Comparison of ENCODE assay signal across 12 cellular contexts in genomic region chr16:11350531-11351335, GRCh38. TPM values are rescaled to one million over a fixed set of nuclear protein-coding genes. Genes with fewer than 3 reads are reported as not detected.
A peak's percentile ranks its signal among the peaks of the same experiment; 100 is the strongest.
DNase-seq lines count a peak whose midpoint lies in the region; ATAC-seq and TF ChIP-seq lines count a peak whose summit lies in the region.
"Had no signal": no experiment of that assay in that cellular context is flagged by ENCODE, and none has a peak within 500 bp of the region (broad histone marks: within the 10 kb centered on the region; RNA-seq: fewer than 3 reads in every experiment).

No MANE protein-coding gene starts in this region.

- H3K27me3 ChIP-seq in spleen (replicated peaks in 1 of 7) = no peaks in the 10 kb centered on the region
- no peaks in the 10 kb centered on the region for H3K27me3 ChIP-seq in HAP-1 (ENCODE audit: low read depth)
- H3K27me3 ChIP-seq: cardiac muscle cell, gastrocnemius medialis had no signal

- DNase-seq in ELR (ENCODE audit: low read depth) (peak; percentile 45), foreskin fibroblast (peak; percentile 84 to 91), spleen (no peak), HAP-1 (ENCODE audit: low spot score in 2 of 2) (no peak), lower leg skin (ENCODE audit: low spot score in 2 of 2) (no peak), GM10248 (ENCODE audit: extremely low spot score) (no peak), NCI-H2081 (lab: John Stamatoyannopoulos, UW) (no peak)
- DNase-seq: activated T-cell treated with anti-CD3 and anti-CD28 coated beads, Interleukin-2, amount 50 U/mL, for 72 hours; gastrocnemius medialis; NCI-H1694 treated with DMSO at 0.1 percent for 48 hours had no signal

- H3K4me3 ChIP-seq in foreskin fibroblast (ENCODE audit: low read depth in 1 of 2, low read length in 2 of 2) = peak overlapping the region; percentile 20 to 54
- H3K4me3 ChIP-seq in spleen = no peak overlapping the region
- no peak overlapping the region for H3K4me3 ChIP-seq in HAP-1
- no peak overlapping the region for H3K4me3 ChIP-seq in lower leg skin (ENCODE audit: low read depth, poor library complexity, severe bottlenecking)
- H3K4me3 ChIP-seq: cardiac muscle cell, gastrocnemius medialis had no signal

- POLR2A ChIA-PET in GM10248 (lab: Yijun Ruan, JAX) = no interaction called here

- H3K9me3 ChIP-seq in spleen = no peaks in the 10 kb centered on the region
- no peaks in the 10 kb centered on the region for H3K9me3 ChIP-seq in HAP-1
- H3K9me3 ChIP-seq: gastrocnemius medialis had no signal

- in situ Hi-C loops in HAP-1 (cut with MboI; ENCODE audit: low sequenced_read_pairs) = no loop called here

- no peak for TF ChIP-seq POLR2A in spleen (IDR thresholded peaks at IDR 0.05)
- TF ChIP-seq POLR2A in lower leg skin (IDR thresholded peaks at IDR 0.05) = no peak

- WGBS in spleen, 5 donors = 64 to 76% (median 73%) methylated on average over 13 of the region's 13 CpGs
- WGBS in lower leg skin, 2 donors = 46 to 48% methylated on average over 13 of the region's 13 CpGs

- peak overlapping the region in 7 of 8 donors; percentile 51 to 88 (median 73) for H3K27ac ChIP-seq in spleen
- H3K27ac ChIP-seq: cardiac muscle cell had no signal

- peak; percentile 90 for ATAC-seq in SK-N-SH treated with all-trans-retinoic acid at 6 μM for 48 hours
- ATAC-seq: activated T-cell treated with anti-CD3 and anti-CD28 coated beads, Interleukin-2, amount 50 U/mL, for 72 hours; gastrocnemius medialis had no signal

- CTCF ChIA-PET in GM10248 (lab: Yijun Ruan, JAX) = interaction anchor here (0.7 to 3.0 kb wide), 5 partner anchors 24 to 387 kb away, joined by 3 to 7 read pairs (median 5); no protein-coding TSS in a partner anchor

- no peak for TF ChIP-seq CTCF in foreskin fibroblast (IDR thresholded peaks at IDR 0.05; ENCODE audit: low read depth, low read length)
- TF ChIP-seq CTCF in spleen (IDR thresholded peaks at IDR 0.05 in 8 of 11, conservative IDR thresholded peaks at IDR 0.05 in 3 of 11) = no peak
- TF ChIP-seq CTCF in lower leg skin (IDR thresholded peaks at IDR 0.05) = no peak
- no peak for TF ChIP-seq CTCF in GM10248 (IDR thresholded peaks at IDR 0.05; ENCODE audit: control extremely low read depth, extremely low read depth, low read depth, missing control alignments)

- intact Hi-C loops in spleen (cut with DNase I; ENCODE audit: low total_unique reads) (no loop called here), lower leg skin (cut with DNase I; ENCODE audit: low total_unique reads) (no loop called here)

- no peaks in the 10 kb centered on the region for H3K36me3 ChIP-seq in spleen
- H3K36me3 ChIP-seq in HAP-1 (replicated peaks) = peaks cover 13% of the 10 kb centered on the region
- H3K36me3 ChIP-seq: cardiac muscle cell, gastrocnemius medialis had no signal

- peaks cover 17 to 77% (median 52%) of the 10 kb centered on the region in 6 donors for H3K4me1 ChIP-seq in spleen
- peaks cover 7% of the 10 kb centered on the region for H3K4me1 ChIP-seq in HAP-1

TF ChIP-seq in SK-N-SH treated with all-trans-retinoic acid at 6 μM for 48 hours, 23 proteins besides CTCF, POLR2A, EP300 and RAD21:
- TF ChIP-seq ESRRG (CRISPR knock-in tag; IDR thresholded peaks at IDR 0.05) = no peak
- TF ChIP-seq SNAI2 (CRISPR knock-in tag; IDR thresholded peaks at IDR 0.05) = peak; percentile 58; the same call in 1 of the 2 replicates
- TF ChIP-seq, protein P1, sequence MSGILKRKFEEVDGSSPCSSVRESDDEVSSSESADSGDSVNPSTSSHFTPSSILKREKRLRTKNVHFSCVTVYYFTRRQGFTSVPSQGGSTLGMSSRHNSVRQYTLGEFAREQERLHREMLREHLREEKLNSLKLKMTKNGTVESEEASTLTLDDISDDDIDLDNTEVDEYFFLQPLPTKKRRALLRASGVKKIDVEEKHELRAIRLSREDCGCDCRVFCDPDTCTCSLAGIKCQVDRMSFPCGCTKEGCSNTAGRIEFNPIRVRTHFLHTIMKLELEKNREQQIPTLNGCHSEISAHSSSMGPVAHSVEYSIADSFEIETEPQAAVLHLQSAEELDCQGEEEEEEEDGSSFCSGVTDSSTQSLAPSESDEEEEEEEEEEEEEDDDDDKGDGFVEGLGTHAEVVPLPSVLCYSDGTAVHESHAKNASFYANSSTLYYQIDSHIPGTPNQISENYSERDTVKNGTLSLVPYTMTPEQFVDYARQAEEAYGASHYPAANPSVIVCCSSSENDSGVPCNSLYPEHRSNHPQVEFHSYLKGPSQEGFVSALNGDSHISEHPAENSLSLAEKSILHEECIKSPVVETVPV (CRISPR knock-in tag; IDR thresholded peaks at IDR 0.05) = no peak
- TF ChIP-seq TCF4 (CRISPR knock-in tag; IDR thresholded peaks at IDR 0.05; ENCODE audit: borderline replicate concordance) = peak; percentile 75
- no peak for TF ChIP-seq ZNF8 (CRISPR knock-in tag; IDR thresholded peaks at IDR 0.05)
- TF ChIP-seq, protein P2, sequence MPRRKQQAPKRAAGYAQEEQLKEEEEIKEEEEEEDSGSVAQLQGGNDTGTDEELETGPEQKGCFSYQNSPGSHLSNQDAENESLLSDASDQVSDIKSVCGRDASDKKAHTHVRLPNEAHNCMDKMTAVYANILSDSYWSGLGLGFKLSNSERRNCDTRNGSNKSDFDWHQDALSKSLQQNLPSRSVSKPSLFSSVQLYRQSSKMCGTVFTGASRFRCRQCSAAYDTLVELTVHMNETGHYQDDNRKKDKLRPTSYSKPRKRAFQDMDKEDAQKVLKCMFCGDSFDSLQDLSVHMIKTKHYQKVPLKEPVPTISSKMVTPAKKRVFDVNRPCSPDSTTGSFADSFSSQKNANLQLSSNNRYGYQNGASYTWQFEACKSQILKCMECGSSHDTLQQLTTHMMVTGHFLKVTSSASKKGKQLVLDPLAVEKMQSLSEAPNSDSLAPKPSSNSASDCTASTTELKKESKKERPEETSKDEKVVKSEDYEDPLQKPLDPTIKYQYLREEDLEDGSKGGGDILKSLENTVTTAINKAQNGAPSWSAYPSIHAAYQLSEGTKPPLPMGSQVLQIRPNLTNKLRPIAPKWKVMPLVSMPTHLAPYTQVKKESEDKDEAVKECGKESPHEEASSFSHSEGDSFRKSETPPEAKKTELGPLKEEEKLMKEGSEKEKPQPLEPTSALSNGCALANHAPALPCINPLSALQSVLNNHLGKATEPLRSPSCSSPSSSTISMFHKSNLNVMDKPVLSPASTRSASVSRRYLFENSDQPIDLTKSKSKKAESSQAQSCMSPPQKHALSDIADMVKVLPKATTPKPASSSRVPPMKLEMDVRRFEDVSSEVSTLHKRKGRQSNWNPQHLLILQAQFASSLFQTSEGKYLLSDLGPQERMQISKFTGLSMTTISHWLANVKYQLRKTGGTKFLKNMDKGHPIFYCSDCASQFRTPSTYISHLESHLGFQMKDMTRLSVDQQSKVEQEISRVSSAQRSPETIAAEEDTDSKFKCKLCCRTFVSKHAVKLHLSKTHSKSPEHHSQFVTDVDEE (CRISPR knock-in tag; IDR thresholded peaks at IDR 0.05) = no peak
- TF ChIP-seq, protein P3, sequence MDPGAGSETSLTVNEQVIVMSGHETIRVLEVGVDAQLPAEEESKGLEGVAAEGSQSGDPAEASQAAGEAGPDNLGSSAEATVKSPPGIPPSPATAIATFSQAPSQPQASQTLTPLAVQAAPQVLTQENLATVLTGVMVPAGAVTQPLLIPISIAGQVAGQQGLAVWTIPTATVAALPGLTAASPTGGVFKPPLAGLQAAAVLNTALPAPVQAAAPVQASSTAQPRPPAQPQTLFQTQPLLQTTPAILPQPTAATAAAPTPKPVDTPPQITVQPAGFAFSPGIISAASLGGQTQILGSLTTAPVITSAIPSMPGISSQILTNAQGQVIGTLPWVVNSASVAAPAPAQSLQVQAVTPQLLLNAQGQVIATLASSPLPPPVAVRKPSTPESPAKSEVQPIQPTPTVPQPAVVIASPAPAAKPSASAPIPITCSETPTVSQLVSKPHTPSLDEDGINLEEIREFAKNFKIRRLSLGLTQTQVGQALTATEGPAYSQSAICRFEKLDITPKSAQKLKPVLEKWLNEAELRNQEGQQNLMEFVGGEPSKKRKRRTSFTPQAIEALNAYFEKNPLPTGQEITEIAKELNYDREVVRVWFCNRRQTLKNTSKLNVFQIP (CRISPR knock-in tag; IDR thresholded peaks at IDR 0.05; ENCODE audit: borderline replicate concordance, low read depth) = no peak
- TF ChIP-seq ARNTL (CRISPR knock-in tag; IDR thresholded peaks at IDR 0.05; ENCODE audit: borderline replicate concordance, low read depth) = no peak

RNA-seq across cellular contexts. Expression of gene RMI2, which starts 5.5 kb away (rescaled TPM):
- total RNA-seq in spleen = 1 to 10 TPM; 2.4 to 5.7 (median 3.7) TPM
- 10 to 100 TPM in 1 of 3 donors, 1 to 10 TPM in 2; 4.4 to 23.6 (median 5.8) TPM for polyA plus RNA-seq in spleen
- 10 to 100 TPM in 1 of 4 donors, 1 to 10 TPM in 3; 5.9 to 12.7 (median 7.9) TPM for total RNA-seq in lower leg skin

Comparison
In these comparisons a context has a peak if more than half of its experiments do, and no peak if none do; other contexts are left out.
1. DNase-seq: peak in ELR (single experiment) and foreskin fibroblast (2 of 2); none in spleen (single experiment), HAP-1 (0 of 2), lower leg skin (0 of 2), GM10248 (single experiment) and NCI-H2081 (0 of 2).
2. H3K4me3 ChIP-seq: peak in foreskin fibroblast (2 of 2); none in spleen (0 of 8), HAP-1 (single experiment) and lower leg skin (single experiment).